8 cellular contexts compared by ENCODE assay signal in the genomic region with DNA sequence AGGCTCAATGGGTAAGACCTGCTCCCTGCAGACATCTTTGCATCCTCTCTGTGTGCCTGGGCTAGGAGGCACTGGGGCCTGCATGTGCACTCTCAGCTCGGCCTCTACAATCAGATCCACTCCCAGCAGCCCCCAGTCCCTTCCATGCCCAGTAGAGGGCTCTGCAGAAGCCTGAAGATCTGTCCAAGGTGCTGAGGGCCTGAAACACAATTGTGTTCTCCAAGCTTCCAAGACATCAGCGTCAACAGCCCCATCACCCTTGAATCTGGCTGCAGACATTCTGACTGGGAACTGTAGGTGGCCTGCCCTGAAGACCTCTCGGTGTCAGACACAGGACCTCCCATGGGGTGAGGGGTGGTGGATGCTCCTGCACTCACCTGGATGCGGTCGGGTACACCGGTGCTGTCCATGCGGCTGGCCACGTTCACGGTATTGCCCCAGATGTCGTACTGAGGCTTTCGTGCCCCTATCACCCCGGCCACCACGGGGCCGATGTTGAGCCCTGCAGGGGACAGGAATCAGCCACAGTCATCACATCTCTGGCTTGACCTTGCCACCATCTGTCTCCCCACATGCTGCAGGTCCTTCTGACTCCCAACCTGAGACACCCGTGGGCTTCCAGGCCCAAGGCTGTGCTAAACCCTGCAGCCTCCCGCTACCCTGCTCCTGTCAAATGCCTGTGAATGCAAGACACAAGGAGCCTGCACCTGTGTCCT.
DNase-seq lines count a peak whose midpoint lies in the region; FAIRE-seq and TF ChIP-seq lines count a peak whose summit lies in the region.

No MANE protein-coding gene starts in this region.

- H4K20me1 ChIP-seq in BLaER1, result peaks cover 14% of the 10 kb centered on the region; the same call in 1 of the 2 replicates

- H3K9ac ChIP-seq in BLaER1, result no peak overlapping the region

- peaks cover 30% of the 10 kb centered on the region for H3K4me1 ChIP-seq in BLaER1

- H3K27me3 ChIP-seq in BLaER1, result no peaks in the 10 kb centered on the region

- DNase-seq in GM18507 (ENCODE audit: extremely low spot score, insufficient read length, low read depth) (peak; percentile 58), LoVo (ENCODE audit: low spot score) (peak; percentile 63), foreskin fibroblast (peak; percentile 40 to 80), pons (ENCODE audit: low spot score) (peak; percentile 24), activated gamma-delta T cell treated with Interleukin-2 at 50 U/mL for 16 hours (no peak), NCI-H748 treated with DMSO at 0.1 percent for 48 hours (lab: John Stamatoyannopoulos, UW) (no peak)
- DNase-seq in activated CD4-positive, alpha-beta T cell treated with anti-CD3 and anti-CD28 coated beads, Interleukin-2, amount 50 U/mL, for 1 hour, result peak; percentile 14

- peak; percentile 98 for TF ChIP-seq CTCF in foreskin fibroblast (IDR thresholded peaks at IDR 0.05; ENCODE audit: low read depth, low read length)

- no peaks in the 10 kb centered on the region for H3K9me3 ChIP-seq in BLaER1

- H3K4me3 ChIP-seq in BLaER1 (no peak overlapping the region), foreskin fibroblast (ENCODE audit: low read depth in 1 of 2, low read length in 2 of 2) (no peak overlapping the region)

- peak; percentile 79 for FAIRE-seq in GM18507 (lab: Jason Lieb, UNC)

- no peak overlapping the region for H3K27ac ChIP-seq in BLaER1

- H3K36me3 ChIP-seq in BLaER1, result peaks cover 5% of the 10 kb centered on the region; the same call in 1 of the 2 replicates

- 0 out of 2 replicates have a peak overlapping the region, but pooled peaks have one; percentile 12 for H3K4me2 ChIP-seq in BLaER1

Comparison
In these comparisons a context has a peak if more than half of its experiments do, and no peak if none do; other contexts are left out.
1. DNase-seq: peak in GM18507 (single experiment), LoVo (single experiment), activated CD4-positive, alpha-beta T cell treated with anti-CD3 and anti-CD28 coated beads, Interleukin-2, amount 50 U/mL, for 1 hour (single experiment), foreskin fibroblast (2 of 2) and pons (single experiment); none in activated gamma-delta T cell treated with Interleukin-2 at 50 U/mL for 16 hours (single experiment) and NCI-H748 treated with DMSO at 0.1 percent for 48 hours (single experiment).